In genomic region chr9:98209530-98209929, GRCh38 we compare ENCODE assay signal across 2 cellular contexts.
TF ChIP-seq lines count a peak whose summit lies in the region.

No MANE protein-coding gene starts in this region.

TF ChIP-seq in HEK293, 187 proteins besides CTCF, POLR2A, EP300 and RAD21:
- TF ChIP-seq ZNF776 (tag by site-specific recombination; IDR thresholded peaks at IDR 0.05; ENCODE audit: borderline replicate concordance): no peak
- TF ChIP-seq PRDM6 (tag by site-specific recombination; IDR thresholded peaks at IDR 0.05): no peak
- no peak for TF ChIP-seq ZNF473 (tag by site-specific recombination; IDR thresholded peaks at IDR 0.05)
- no peak for TF ChIP-seq ZNF292 (tag by site-specific recombination; IDR thresholded peaks at IDR 0.05; ENCODE audit: borderline replicate concordance, low read depth)
- peak; percentile 94 for TF ChIP-seq ZNF664 (tag by site-specific recombination; IDR thresholded peaks at IDR 0.05)
- TF ChIP-seq ZNF366 (tag by site-specific recombination; conservative IDR thresholded peaks at IDR 0.05): peak; percentile 81

TF ChIP-seq in WTC11, 78 proteins besides CTCF, POLR2A, EP300 and RAD21:
- no peak for TF ChIP-seq USF1 (CRISPR knock-in tag; IDR thresholded peaks at IDR 0.05)
- no peak for TF ChIP-seq ZNF232 (CRISPR knock-in tag; IDR thresholded peaks at IDR 0.05)
- TF ChIP-seq GRHL2 (CRISPR knock-in tag; IDR thresholded peaks at IDR 0.05; ENCODE audit: insufficient replicate concordance, severe bottlenecking): no peak
- no peak for TF ChIP-seq NR2C2 (CRISPR knock-in tag; IDR thresholded peaks at IDR 0.05)
- no peak for TF ChIP-seq SMAD4 (CRISPR knock-in tag; IDR thresholded peaks at IDR 0.05)
- TF ChIP-seq TCF7 (CRISPR knock-in tag; IDR thresholded peaks at IDR 0.05; ENCODE audit: low read depth): no peak
- no peak for TF ChIP-seq RELA (CRISPR knock-in tag; IDR thresholded peaks at IDR 0.05; ENCODE audit: borderline replicate concordance)
